Comparison of ENCODE assay signal across 13 cellular contexts in the genomic region with DNA sequence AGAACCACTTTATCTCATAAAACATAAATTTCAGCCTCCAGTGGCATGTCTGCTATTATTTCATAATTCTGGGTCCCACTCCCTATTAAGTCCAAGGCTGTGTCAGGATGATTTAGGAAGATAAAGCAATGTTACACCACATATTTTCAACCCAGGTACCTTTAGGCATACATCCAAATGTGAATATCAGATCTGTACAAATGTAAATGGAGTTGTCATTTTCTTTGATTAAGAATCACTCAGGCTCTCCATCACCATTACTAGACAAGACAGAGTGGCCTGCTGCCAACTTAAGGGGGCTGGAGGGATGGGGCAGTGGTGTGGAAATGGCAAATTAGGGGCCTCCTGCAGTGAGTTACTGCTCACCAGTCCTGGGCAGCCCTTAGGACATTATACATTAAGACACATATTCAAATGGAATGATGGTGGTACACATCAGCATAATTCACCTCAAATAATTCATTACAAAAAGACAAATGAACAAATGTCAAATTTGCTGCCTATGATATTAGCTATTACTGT.
DNase-seq lines count a peak whose midpoint lies in the region; ATAC-seq lines count a peak whose summit lies in the region.
"Had no signal": no experiment of that assay in that cellular context is flagged by ENCODE, and none has a peak within 500 bp of the region (broad histone marks: within the 10 kb centered on the region; RNA-seq: fewer than 3 reads in every experiment).

No MANE protein-coding gene starts in this region.

- H3K27ac Mint-ChIP-seq in activated naive CD4-positive, alpha-beta T cell treated with anti-CD3 and anti-CD28 coated beads, Interleukin-2, amount 10 ng/mL, durations not matched to agents 7 days and 5 days = no peak overlapping the region
- no peak overlapping the region for H3K27ac Mint-ChIP-seq in activated T-helper 1 cell treated with anti-CD3 and anti-CD28 coated beads, Interleukin-12 subunit alpha, Interleukin-12 subunit beta, Interleukin-2, Interleukin-4 antibody, amounts not matched to agents 30 ng/mL and 10 ng/mL and 1 ng/mL, durations not matched to agents 14 hours and 24 hours and 36 hours
- H3K27ac Mint-ChIP-seq: memory B cell, progenitor cell of endocrine pancreas had no signal

- intact Hi-C loops in activated T-helper 1 cell treated with anti-CD3 and anti-CD28 coated beads, Interleukin-12 subunit alpha, Interleukin-12 subunit beta, Interleukin-2, Interleukin-4 antibody, amounts not matched to agents 30 ng/mL and 10 ng/mL and 1 ng/mL, durations not matched to agents 14 hours and 24 hours and 36 hours (cut with micrococcal nuclease) = loop anchor here (1.0 to 5.0 kb wide), 6 partner anchors 18 to 676 kb away; no protein-coding TSS in a partner anchor

- CTCF ChIA-PET in activated naive CD4-positive, alpha-beta T cell treated with anti-CD3 and anti-CD28 coated beads, Interleukin-2, amount 10 ng/mL, durations not matched to agents 7 days and 5 days (lab: Charles Lee) = interaction anchor here (0.7 to 1.3 kb wide), 5 partner anchors 9 to 304 kb away, joined by 3 to 5 read pairs (median 3); no protein-coding TSS in a partner anchor

- H3K4me3 Mint-ChIP-seq in activated naive CD4-positive, alpha-beta T cell treated with anti-CD3 and anti-CD28 coated beads, Interleukin-2, amount 10 ng/mL, durations not matched to agents 7 days and 5 days = peak overlapping the region; percentile 40
- no peak overlapping the region for H3K4me3 Mint-ChIP-seq in activated T-helper 1 cell treated with anti-CD3 and anti-CD28 coated beads, Interleukin-12 subunit alpha, Interleukin-12 subunit beta, Interleukin-2, Interleukin-4 antibody, amounts not matched to agents 30 ng/mL and 10 ng/mL and 1 ng/mL, durations not matched to agents 14 hours and 24 hours and 36 hours
- H3K4me3 Mint-ChIP-seq: memory B cell had no signal

- ATAC-seq in GM21619 (IDR thresholded peaks at IDR 0.05; ENCODE audit: unreplicated experiment) (peak; percentile 6), HG03135 (IDR thresholded peaks at IDR 0.05; ENCODE audit: unreplicated experiment) (peak; percentile 2)

- peaks cover 24% of the 10 kb centered on the region for H3K4me1 Mint-ChIP-seq in activated naive CD4-positive, alpha-beta T cell treated with anti-CD3 and anti-CD28 coated beads, Interleukin-2, amount 10 ng/mL, durations not matched to agents 7 days and 5 days
- H3K4me1 Mint-ChIP-seq in activated T-helper 1 cell treated with anti-CD3 and anti-CD28 coated beads, Interleukin-12 subunit alpha, Interleukin-12 subunit beta, Interleukin-2, Interleukin-4 antibody, amounts not matched to agents 30 ng/mL and 10 ng/mL and 1 ng/mL, durations not matched to agents 14 hours and 24 hours and 36 hours (ENCODE audit: low read depth) = peaks cover 23% of the 10 kb centered on the region

- peaks cover 7% of the 10 kb centered on the region for H3K9me3 Mint-ChIP-seq in activated naive CD4-positive, alpha-beta T cell treated with anti-CD3 and anti-CD28 coated beads, Interleukin-2, amount 10 ng/mL, durations not matched to agents 7 days and 5 days
- H3K9me3 Mint-ChIP-seq in activated T-helper 1 cell treated with anti-CD3 and anti-CD28 coated beads, Interleukin-12 subunit alpha, Interleukin-12 subunit beta, Interleukin-2, Interleukin-4 antibody, amounts not matched to agents 30 ng/mL and 10 ng/mL and 1 ng/mL, durations not matched to agents 14 hours and 24 hours and 36 hours = no peaks in the 10 kb centered on the region
- H3K9me3 Mint-ChIP-seq: memory B cell had no signal

- no peaks in the 10 kb centered on the region for H3K27me3 Mint-ChIP-seq in activated naive CD4-positive, alpha-beta T cell treated with anti-CD3 and anti-CD28 coated beads, Interleukin-2, amount 10 ng/mL, durations not matched to agents 7 days and 5 days
- H3K27me3 Mint-ChIP-seq in activated T-helper 1 cell treated with anti-CD3 and anti-CD28 coated beads, Interleukin-12 subunit alpha, Interleukin-12 subunit beta, Interleukin-2, Interleukin-4 antibody, amounts not matched to agents 30 ng/mL and 10 ng/mL and 1 ng/mL, durations not matched to agents 14 hours and 24 hours and 36 hours (ENCODE audit: insufficient read depth) = no peaks in the 10 kb centered on the region
- H3K27me3 Mint-ChIP-seq: memory B cell, progenitor cell of endocrine pancreas had no signal

- no peaks in the 10 kb centered on the region for H3K27me3 ChIP-seq in SJCRH30

- no peaks in the 10 kb centered on the region for H3K36me3 ChIP-seq in SJCRH30

- H3K4me3 ChIP-seq in SJCRH30 = no peak overlapping the region
- H3K4me3 ChIP-seq: PC-9 had no signal

- no peaks in the 10 kb centered on the region for H3K9me3 ChIP-seq in SJCRH30 (replicated peaks)

- no peak overlapping the region for H3K27ac ChIP-seq in SJCRH30
- H3K27ac ChIP-seq: PC-9 had no signal

- DNase-seq in activated naive CD4-positive, alpha-beta T cell treated with anti-CD3 and anti-CD28 coated beads, Interleukin-2, amount 10 ng/mL, durations not matched to agents 7 days and 5 days = no peak
- DNase-seq in activated naive CD4-positive, alpha-beta T cell treated with anti-CD3 and anti-CD28 coated beads, Interleukin-2, amount 50 U/mL, for 16 hours = no peak
- DNase-seq in activated T-helper 1 cell treated with anti-CD3 and anti-CD28 coated beads, Interleukin-12 subunit alpha, Interleukin-12 subunit beta, Interleukin-2, Interleukin-4 antibody, amounts not matched to agents 30 ng/mL and 10 ng/mL and 1 ng/mL, durations not matched to agents 14 hours and 24 hours and 36 hours (ENCODE audit: low spot score) = no peak
- no peak for DNase-seq in SJCRH30
- no peak for DNase-seq in D341Med (ENCODE audit: low spot score)
- no peak for DNase-seq in UCSD-AML1 (lab: John Stamatoyannopoulos, UW; ENCODE audit: unreplicated experiment)
- DNase-seq: hypothalamus, NCI-H187, PC-9 had no signal

- H3K4me1 ChIP-seq in SJCRH30 = no peaks in the 10 kb centered on the region

- H3K36me3 Mint-ChIP-seq in activated naive CD4-positive, alpha-beta T cell treated with anti-CD3 and anti-CD28 coated beads, Interleukin-2, amount 10 ng/mL, durations not matched to agents 7 days and 5 days = peaks cover 26% of the 10 kb centered on the region
- H3K36me3 Mint-ChIP-seq in activated T-helper 1 cell treated with anti-CD3 and anti-CD28 coated beads, Interleukin-12 subunit alpha, Interleukin-12 subunit beta, Interleukin-2, Interleukin-4 antibody, amounts not matched to agents 30 ng/mL and 10 ng/mL and 1 ng/mL, durations not matched to agents 14 hours and 24 hours and 36 hours (ENCODE audit: low read depth) = peaks cover 4% of the 10 kb centered on the region
- H3K36me3 Mint-ChIP-seq: memory B cell had no signal
